In genomic region chr3:101827211-101828174, GRCh38 we compare ENCODE assay signal across 8 cellular contexts. TPM values are rescaled to one million over a fixed set of nuclear protein-coding genes. Genes with fewer than 3 reads are reported as not detected.
DNase-seq lines count a peak whose midpoint lies in the region; ATAC-seq and TF ChIP-seq lines count a peak whose summit lies in the region.

No MANE protein-coding gene starts in this region.

- intact Hi-C loops in CD4-positive, alpha-beta T cell (cut with DNase I, micrococcal nuclease) = loop anchor here in 1 of 2 experiments (1.0 to 5.0 kb wide), 4 partner anchors 19 to 110 kb away; no protein-coding TSS in a partner anchor
- intact Hi-C loops in heart left ventricle (cut with DNase I) (loop anchor here in 4 of 10 donors (1.0 to 10.0 kb wide), 4 partner anchors 21 to 907 kb away; partner anchors contain the start of gene NFKBIZ (in 3 of the 4)), transverse colon (cut with DNase I; ENCODE audit: low total_unique reads) (no loop called here)

- H3K9me3 Mint-ChIP-seq in CD4-positive, alpha-beta T cell = no peaks in the 10 kb centered on the region
- H3K9me3 Mint-ChIP-seq in activated naive CD8-positive, alpha-beta T cell treated with anti-CD3 and anti-CD28 coated beads for 36 hours = peaks cover 2% of the 10 kb centered on the region

- CTCF ChIA-PET in CD4-positive, alpha-beta T cell (lab: Charles Lee) = interaction anchor here (1.0 to 1.3 kb wide), 2 partner anchors 18 to 22 kb away, joined by 3 read pairs; partner anchors contain the start of gene NFKBIZ

- peak overlapping the region; percentile 99 for H3K27ac Mint-ChIP-seq in CD4-positive, alpha-beta T cell
- H3K27ac Mint-ChIP-seq in activated naive CD8-positive, alpha-beta T cell treated with anti-CD3 and anti-CD28 coated beads for 36 hours = peak overlapping the region; percentile 97

- peaks cover 0 to 37% (median 32%) of the 10 kb centered on the region in 12 donors for H3K4me1 ChIP-seq in heart left ventricle
- H3K4me1 ChIP-seq in transverse colon = peaks cover 16 to 34% (median 31%) of the 10 kb centered on the region in 4 donors

- peak; percentile 79 for ATAC-seq in CD4-positive, alpha-beta T cell (ENCODE audit: poor library complexity)
- ATAC-seq in GM19455 (IDR thresholded peaks at IDR 0.05; ENCODE audit: unreplicated experiment) (peak; percentile 92), HG03575 (IDR thresholded peaks at IDR 0.05; ENCODE audit: extremely low read depth, insufficient number of reproducible peaks, low FRiP score, unreplicated experiment) (peak; percentile 74), SK-N-SH treated with all-trans-retinoic acid at 6 μM for 48 hours (peak; percentile 89), heart left ventricle (peak; percentile 80 to 90 (median 87))

- H3K4me3 ChIP-seq in heart left ventricle = peak overlapping the region; percentile 37 to 71 (median 60)
- H3K4me3 ChIP-seq in transverse colon = peak overlapping the region; percentile 55 to 64 (median 56)

- in situ Hi-C loops in transverse colon (cut with MboI; ENCODE audit: low pct_ligation_motif_present in 1 of 4, low pct_unique_long_range_greater_than_20kb in 1 of 4, low sequenced_read_pairs in 3 of 4) = no loop called here

- peaks cover 66% of the 10 kb centered on the region for H3K4me1 Mint-ChIP-seq in CD4-positive, alpha-beta T cell (ENCODE audit: low read depth)
- peaks cover 66% of the 10 kb centered on the region for H3K4me1 Mint-ChIP-seq in activated naive CD8-positive, alpha-beta T cell treated with anti-CD3 and anti-CD28 coated beads for 36 hours

- H3K36me3 ChIP-seq in heart left ventricle (peaks cover 0 to 10% (median 0%) of the 10 kb centered on the region in 9 donors), transverse colon (no peaks in the 10 kb centered on the region)

- POLR2A ChIA-PET in CD4-positive, alpha-beta T cell (lab: Charles Lee) = interaction anchor here (0.5 to 6.7 kb wide), 23 partner anchors 9 to 397 kb away, joined by 3 to 221 read pairs (median 5); partner anchors contain the start of genes CEP97, NFKBIZ, NXPE3 and PCNP

- TF ChIP-seq EP300 in transverse colon (IDR thresholded peaks at IDR 0.05; ENCODE audit: low read depth) = no peak

- no peaks in the 10 kb centered on the region for H3K9me3 ChIP-seq in CD4-positive, alpha-beta T cell (ENCODE audit: control insufficient read depth, low read length)
- no peaks in the 10 kb centered on the region for H3K9me3 ChIP-seq in heart left ventricle
- H3K9me3 ChIP-seq in transverse colon = no peaks in the 10 kb centered on the region

- peak; percentile 55 to 77 (median 62) for DNase-seq in CD4-positive, alpha-beta T cell
- peak; percentile 91 for DNase-seq in activated naive CD8-positive, alpha-beta T cell treated with anti-CD3 and anti-CD28 coated beads for 36 hours
- DNase-seq in heart left ventricle (peak; percentile 77 to 82 (median 79)), pons (ENCODE audit: low spot score) (peak; percentile 87), transverse colon (peak; percentile 84)

- no peaks in the 10 kb centered on the region for H3K27me3 ChIP-seq in CD4-positive, alpha-beta T cell (ENCODE audit: control insufficient read depth, insufficient read depth, low read length)
- no peaks in the 10 kb centered on the region for H3K27me3 ChIP-seq in heart left ventricle
- no peaks in the 10 kb centered on the region for H3K27me3 ChIP-seq in transverse colon

- peak overlapping the region; percentile 98 for H3K4me3 Mint-ChIP-seq in CD4-positive, alpha-beta T cell
- peak overlapping the region; percentile 93 for H3K4me3 Mint-ChIP-seq in activated naive CD8-positive, alpha-beta T cell treated with anti-CD3 and anti-CD28 coated beads for 36 hours

- H3K27ac ChIP-seq in CD4-positive, alpha-beta T cell (ENCODE audit: low read depth, low read length) = peak overlapping the region; percentile 90
- H3K27ac ChIP-seq in heart left ventricle (peak overlapping the region; percentile 34 to 91 (median 85)), transverse colon (peak overlapping the region; percentile 94 to 96 (median 94))

- H3K27me3 Mint-ChIP-seq in CD4-positive, alpha-beta T cell = no peaks in the 10 kb centered on the region
- H3K27me3 Mint-ChIP-seq in activated naive CD8-positive, alpha-beta T cell treated with anti-CD3 and anti-CD28 coated beads for 36 hours = no peaks in the 10 kb centered on the region

- no peak for TF ChIP-seq CTCF in CD4-positive, alpha-beta T cell (IDR thresholded peaks at IDR 0.05)
- TF ChIP-seq CTCF in heart left ventricle (IDR thresholded peaks at IDR 0.05) (peak in 1 of 12 donors; percentile 8), transverse colon (IDR thresholded peaks at IDR 0.05) (no peak)

- peaks cover 24% of the 10 kb centered on the region for H3K36me3 Mint-ChIP-seq in CD4-positive, alpha-beta T cell (ENCODE audit: low read depth)
- peaks cover 49% of the 10 kb centered on the region for H3K36me3 Mint-ChIP-seq in activated naive CD8-positive, alpha-beta T cell treated with anti-CD3 and anti-CD28 coated beads for 36 hours

- TF ChIP-seq POLR2A in heart left ventricle (IDR thresholded peaks at IDR 0.05) = peak in 1 of 2 donors; percentile 16
- peak; percentile 82 for TF ChIP-seq POLR2A in transverse colon (IDR thresholded peaks at IDR 0.05)

- 2 to 3% (median 2%) methylated on average over 30 of the region's 30 CpGs for WGBS in heart left ventricle, 4 donors
- WGBS in transverse colon (ENCODE audit: low coverage in 1 of 2), 2 donors = 1 to 2% methylated on average over 14 to 30 of the region's 30 CpGs

TF ChIP-seq in SK-N-SH treated with all-trans-retinoic acid at 6 μM for 48 hours, 23 proteins besides CTCF, POLR2A, EP300 and RAD21 (continues in another document):
- TF ChIP-seq ESRRG (CRISPR knock-in tag; IDR thresholded peaks at IDR 0.05) = no peak
- TF ChIP-seq ZFP3 (CRISPR knock-in tag; IDR thresholded peaks at IDR 0.05) = no peak
- TF ChIP-seq GLIS3 (CRISPR knock-in tag; IDR thresholded peaks at IDR 0.05) = no peak
- TF ChIP-seq ZNF70 (CRISPR knock-in tag; IDR thresholded peaks at IDR 0.05) = no peak
- TF ChIP-seq CSDC2 (CRISPR knock-in tag; IDR thresholded peaks at IDR 0.05) = no peak
- no peak for TF ChIP-seq POU6F1 (CRISPR knock-in tag; IDR thresholded peaks at IDR 0.05; ENCODE audit: borderline replicate concordance, low read depth)
- TF ChIP-seq BACH2 (CRISPR knock-in tag; IDR thresholded peaks at IDR 0.05; ENCODE audit: borderline replicate concordance) = no peak
- TF ChIP-seq CSRNP3 (CRISPR knock-in tag; IDR thresholded peaks at IDR 0.05) = no peak
- TF ChIP-seq TCF4 (CRISPR knock-in tag; IDR thresholded peaks at IDR 0.05; ENCODE audit: borderline replicate concordance) = no peak
- no peak for TF ChIP-seq PPARA (CRISPR knock-in tag; IDR thresholded peaks at IDR 0.05; ENCODE audit: borderline replicate concordance)

RNA-seq across cellular contexts. Expression of gene NFKBIZ, which starts 21.8 kb away (rescaled TPM):
- 100 to 1,000 TPM; 438 to 451 TPM for total RNA-seq in CD4-positive, alpha-beta T cell
- 10 to 100 TPM; 57.7 to 58.8 TPM for total RNA-seq in activated naive CD8-positive, alpha-beta T cell treated with anti-CD3 and anti-CD28 coated beads for 36 hours
- total RNA-seq in heart left ventricle (10 to 100 TPM in 4 of 9 donors, 1 to 10 TPM in 5; 6.9 to 44.8 (median 10.0) TPM), transverse colon (100 to 1,000 TPM in 3 of 4 donors, 10 to 100 TPM in 1; 92.4 to 333 (median 176) TPM)
- 1 to 10 TPM; 5.6 to 7.2 TPM for polyA plus RNA-seq in heart left ventricle

RNA-seq across cellular contexts. Expression of gene NXPE3, which starts 48.5 kb away (rescaled TPM):
- 10 to 100 TPM; 37.4 to 37.5 TPM for total RNA-seq in CD4-positive, alpha-beta T cell
- total RNA-seq in activated naive CD8-positive, alpha-beta T cell treated with anti-CD3 and anti-CD28 coated beads for 36 hours = 10 to 100 TPM; 19.9 to 22.5 TPM
- total RNA-seq in heart left ventricle (10 to 100 TPM; 24.0 to 43.8 (median 36.4) TPM), transverse colon (1 to 10 TPM; 2.2 to 8.1 (median 2.9) TPM)
- polyA plus RNA-seq in heart left ventricle = 10 to 100 TPM; 13.3 to 18.1 TPM

Comparison
In these comparisons a context has a peak if more than half of its experiments do, and no peak if none do; other contexts are left out.
1. Peak in every context shown above with its lines: DNase-seq, ATAC-seq, H3K4me3 ChIP-seq and H3K27ac ChIP-seq.